In the genomic region with DNA sequence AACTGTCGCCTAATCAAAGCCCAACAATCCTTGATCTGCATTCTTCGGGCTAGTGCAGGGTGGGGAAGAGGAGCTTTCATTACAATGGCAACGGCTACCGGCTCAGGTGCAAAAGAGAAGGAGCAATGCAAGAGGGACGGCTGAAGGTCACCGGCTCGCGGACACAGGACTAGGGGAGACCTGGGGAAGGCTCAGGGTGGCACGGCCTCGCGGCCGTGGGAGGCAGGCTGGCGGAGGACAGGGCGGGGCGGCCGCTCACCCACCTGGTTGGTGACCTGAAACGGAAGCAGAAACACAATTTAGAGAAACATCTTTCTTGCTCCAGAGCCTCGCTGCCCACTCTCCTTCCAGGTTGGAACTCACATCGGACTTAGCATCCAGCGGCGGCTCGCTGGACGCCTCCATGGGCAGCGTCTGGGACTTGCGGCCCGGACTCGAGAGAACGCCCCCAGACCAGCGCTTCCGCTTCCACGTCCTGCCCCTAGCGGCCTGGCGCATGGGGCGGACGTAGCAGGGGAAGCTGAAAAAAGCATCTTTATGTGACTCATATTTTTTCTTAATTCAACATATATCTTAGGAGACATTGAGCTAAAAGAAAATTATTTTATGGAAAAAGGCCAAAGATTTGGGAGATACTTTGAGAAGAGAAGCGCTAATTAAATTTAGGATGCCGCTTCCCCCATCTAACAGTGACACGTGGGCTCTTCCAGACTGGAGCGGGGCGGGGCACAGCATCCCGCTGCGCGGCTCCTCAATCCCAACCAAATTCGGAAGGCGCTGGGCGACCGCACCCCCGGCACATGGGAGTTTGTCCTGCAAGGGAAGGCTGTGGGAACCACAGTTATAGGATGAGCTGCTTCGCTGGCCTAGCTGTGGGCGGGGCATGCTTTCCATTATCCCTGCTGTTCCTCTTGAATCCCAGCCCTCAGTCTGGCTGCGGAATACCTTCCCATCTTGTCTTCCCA, we compare ENCODE assay signal across 8 cellular contexts.
DNase-seq lines count a peak whose midpoint lies in the region; ATAC-seq lines count a peak whose summit lies in the region.

A gene (minus strand): TSS at position 441 of the 965 bp plus-strand sequence. CDS start 36 bp downstream, at position 405.

- DNase-seq in AG20443 (ENCODE audit: low spot score) (peak; percentile 93), NCI-H226 (peak; percentile 80), cerebellar cortex (ENCODE audit: low spot score) (peak; percentile 86), islet precursor cell (peak; percentile 96)
- DNase-seq in activated CD4-positive, CD25-positive, alpha-beta regulatory T cell treated with anti-CD3 and anti-CD28 coated beads, Interleukin-2, amount 50 U/mL, for 16 hours (ENCODE audit: low read depth, low spot score) = peak; percentile 33
- peak; percentile 37 to 68 (median 54) for DNase-seq in stimulated activated CD4-positive, alpha-beta T cell treated with anti-CD3 and anti-CD28 coated beads, Interleukin-12 subunit alpha, Interleukin-12 subunit beta, amount 100 ng/mL, for 48 hours (ENCODE audit: low read depth in 2 of 3, low spot score in 1 of 3)

- ATAC-seq in GM18909 (IDR thresholded peaks at IDR 0.05; ENCODE audit: poor library complexity, unreplicated experiment) = peak; percentile 97
- peak; percentile 98 for ATAC-seq in HG03159 (IDR thresholded peaks at IDR 0.05; ENCODE audit: unreplicated experiment)

Comparison
In these comparisons a context has a peak if more than half of its experiments do, and no peak if none do; other contexts are left out.
1. Peak in every context shown above with its lines: DNase-seq and ATAC-seq.
2. DNase-seq: peak in every context shown above with its lines; median percentile 96 in islet precursor cell; 93 in AG20443; 86 in cerebellar cortex; 80 in NCI-H226; 54 in stimulated activated CD4-positive, alpha-beta T cell treated with anti-CD3 and anti-CD28 coated beads, Interleukin-12 subunit alpha, Interleukin-12 subunit beta, amount 100 ng/mL, for 48 hours; 33 in activated CD4-positive, CD25-positive, alpha-beta regulatory T cell treated with anti-CD3 and anti-CD28 coated beads, Interleukin-2, amount 50 U/mL, for 16 hours.